1 cellular context compared by ENCODE assay signal in the genomic region with DNA sequence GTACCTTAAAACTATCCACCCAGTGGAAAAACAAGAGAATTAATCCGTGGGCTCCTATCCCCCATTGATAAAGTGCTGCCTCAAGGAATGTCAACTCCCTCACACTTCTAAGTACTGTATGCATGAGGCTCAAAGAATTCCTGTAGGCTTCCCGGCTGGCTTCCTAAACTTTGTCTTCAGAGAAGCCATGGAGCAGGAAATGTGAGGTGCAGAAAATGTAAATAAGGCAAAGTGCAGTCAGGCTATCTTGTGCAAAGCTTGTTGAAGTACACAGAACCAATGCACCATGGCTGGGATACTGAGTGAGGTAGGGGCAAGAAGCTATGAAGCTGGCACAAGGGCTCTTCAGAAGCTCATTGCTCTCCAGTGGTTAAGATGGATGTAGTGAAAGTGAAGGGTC.
TF ChIP-seq lines count a peak whose summit lies in the region.

No MANE protein-coding gene starts in this region.

TF ChIP-seq in HepG2, 621 proteins besides CTCF, POLR2A, EP300 and RAD21 (continued from another document and continues in another):
- TF ChIP-seq, protein P1, sequence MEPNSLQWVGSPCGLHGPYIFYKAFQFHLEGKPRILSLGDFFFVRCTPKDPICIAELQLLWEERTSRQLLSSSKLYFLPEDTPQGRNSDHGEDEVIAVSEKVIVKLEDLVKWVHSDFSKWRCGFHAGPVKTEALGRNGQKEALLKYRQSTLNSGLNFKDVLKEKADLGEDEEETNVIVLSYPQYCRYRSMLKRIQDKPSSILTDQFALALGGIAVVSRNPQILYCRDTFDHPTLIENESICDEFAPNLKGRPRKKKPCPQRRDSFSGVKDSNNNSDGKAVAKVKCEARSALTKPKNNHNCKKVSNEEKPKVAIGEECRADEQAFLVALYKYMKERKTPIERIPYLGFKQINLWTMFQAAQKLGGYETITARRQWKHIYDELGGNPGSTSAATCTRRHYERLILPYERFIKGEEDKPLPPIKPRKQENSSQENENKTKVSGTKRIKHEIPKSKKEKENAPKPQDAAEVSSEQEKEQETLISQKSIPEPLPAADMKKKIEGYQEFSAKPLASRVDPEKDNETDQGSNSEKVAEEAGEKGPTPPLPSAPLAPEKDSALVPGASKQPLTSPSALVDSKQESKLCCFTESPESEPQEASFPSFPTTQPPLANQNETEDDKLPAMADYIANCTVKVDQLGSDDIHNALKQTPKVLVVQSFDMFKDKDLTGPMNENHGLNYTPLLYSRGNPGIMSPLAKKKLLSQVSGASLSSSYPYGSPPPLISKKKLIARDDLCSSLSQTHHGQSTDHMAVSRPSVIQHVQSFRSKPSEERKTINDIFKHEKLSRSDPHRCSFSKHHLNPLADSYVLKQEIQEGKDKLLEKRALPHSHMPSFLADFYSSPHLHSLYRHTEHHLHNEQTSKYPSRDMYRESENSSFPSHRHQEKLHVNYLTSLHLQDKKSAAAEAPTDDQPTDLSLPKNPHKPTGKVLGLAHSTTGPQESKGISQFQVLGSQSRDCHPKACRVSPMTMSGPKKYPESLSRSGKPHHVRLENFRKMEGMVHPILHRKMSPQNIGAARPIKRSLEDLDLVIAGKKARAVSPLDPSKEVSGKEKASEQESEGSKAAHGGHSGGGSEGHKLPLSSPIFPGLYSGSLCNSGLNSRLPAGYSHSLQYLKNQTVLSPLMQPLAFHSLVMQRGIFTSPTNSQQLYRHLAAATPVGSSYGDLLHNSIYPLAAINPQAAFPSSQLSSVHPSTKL (CRISPR knock-in tag; IDR thresholded peaks at IDR 0.05), result peak; percentile 72
- TF ChIP-seq, protein P2, sequence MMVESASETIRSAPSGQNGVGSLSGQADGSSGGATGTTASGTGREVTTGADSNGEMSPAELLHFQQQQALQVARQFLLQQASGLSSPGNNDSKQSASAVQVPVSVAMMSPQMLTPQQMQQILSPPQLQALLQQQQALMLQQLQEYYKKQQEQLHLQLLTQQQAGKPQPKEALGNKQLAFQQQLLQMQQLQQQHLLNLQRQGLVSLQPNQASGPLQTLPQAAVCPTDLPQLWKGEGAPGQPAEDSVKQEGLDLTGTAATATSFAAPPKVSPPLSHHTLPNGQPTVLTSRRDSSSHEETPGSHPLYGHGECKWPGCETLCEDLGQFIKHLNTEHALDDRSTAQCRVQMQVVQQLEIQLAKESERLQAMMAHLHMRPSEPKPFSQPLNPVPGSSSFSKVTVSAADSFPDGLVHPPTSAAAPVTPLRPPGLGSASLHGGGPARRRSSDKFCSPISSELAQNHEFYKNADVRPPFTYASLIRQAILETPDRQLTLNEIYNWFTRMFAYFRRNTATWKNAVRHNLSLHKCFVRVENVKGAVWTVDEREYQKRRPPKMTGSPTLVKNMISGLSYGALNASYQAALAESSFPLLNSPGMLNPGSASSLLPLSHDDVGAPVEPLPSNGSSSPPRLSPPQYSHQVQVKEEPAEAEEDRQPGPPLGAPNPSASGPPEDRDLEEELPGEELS (CRISPR knock-in tag; IDR thresholded peaks at IDR 0.05), result 0 out of 2 replicates have a peak, but pooled peaks have one; percentile 19
- TF ChIP-seq, protein P3, sequence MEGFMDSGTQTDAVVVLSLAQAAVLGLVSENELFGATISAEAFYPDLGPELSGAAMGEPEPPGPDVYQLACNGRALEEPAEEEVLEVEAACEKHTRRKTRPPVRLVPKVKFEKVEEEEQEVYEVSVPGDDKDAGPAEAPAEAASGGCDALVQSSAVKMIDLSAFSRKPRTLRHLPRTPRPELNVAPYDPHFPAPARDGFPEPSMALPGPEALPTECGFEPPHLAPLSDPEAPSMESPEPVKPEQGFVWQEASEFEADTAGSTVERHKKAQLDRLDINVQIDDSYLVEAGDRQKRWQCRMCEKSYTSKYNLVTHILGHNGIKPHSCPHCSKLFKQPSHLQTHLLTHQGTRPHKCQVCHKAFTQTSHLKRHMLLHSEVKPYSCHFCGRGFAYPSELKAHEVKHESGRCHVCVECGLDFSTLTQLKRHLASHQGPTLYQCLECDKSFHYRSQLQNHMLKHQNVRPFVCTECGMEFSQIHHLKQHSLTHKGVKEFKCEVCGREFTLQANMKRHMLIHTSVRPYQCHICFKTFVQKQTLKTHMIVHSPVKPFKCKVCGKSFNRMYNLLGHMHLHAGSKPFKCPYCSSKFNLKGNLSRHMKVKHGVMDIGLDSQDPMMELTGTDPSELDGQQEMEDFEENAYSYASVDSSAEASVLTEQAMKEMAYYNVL (CRISPR knock-in tag; IDR thresholded peaks at IDR 0.05; ENCODE audit: borderline replicate concordance), result 0 out of 2 replicates have a peak, but pooled peaks have one; percentile 21
- TF ChIP-seq MEF2D (CRISPR knock-in tag; IDR thresholded peaks at IDR 0.05) (0 out of 2 replicates have a peak, but pooled peaks have one; percentile 31), SOX6 (IDR thresholded peaks at IDR 0.05) (no peak), SOX6 (CRISPR knock-in tag; IDR thresholded peaks at IDR 0.05) (peak; percentile 22; the same call in 1 of the 2 replicates), FOXA3 (CRISPR knock-in tag; IDR thresholded peaks at IDR 0.05) (peak; percentile 90), KMT2A (CRISPR knock-in tag; IDR thresholded peaks at IDR 0.05) (no peak), SALL1 (CRISPR knock-in tag; IDR thresholded peaks at IDR 0.05) (peak; percentile 63), XBP1 (CRISPR knock-in tag; IDR thresholded peaks at IDR 0.05) (no peak), NONO (IDR thresholded peaks at IDR 0.05) (no peak), NONO (CRISPR knock-in tag; conservative IDR thresholded peaks at IDR 0.05) (0 out of 2 replicates have a peak, but pooled peaks have one; percentile 52), FOXK1 (CRISPR knock-in tag; IDR thresholded peaks at IDR 0.05; ENCODE audit: borderline replicate concordance, low read depth) (peak; percentile 60; the same call in 1 of the 2 replicates), KLF13 (CRISPR knock-in tag; IDR thresholded peaks at IDR 0.05) (no peak), NCOA2 (CRISPR knock-in tag; IDR thresholded peaks at IDR 0.05) (0 out of 2 replicates have a peak, but pooled peaks have one; percentile 14), DNMT3B (CRISPR knock-in tag; conservative IDR thresholded peaks at IDR 0.05) (no peak), RXRB (CRISPR knock-in tag; IDR thresholded peaks at IDR 0.05; ENCODE audit: borderline replicate concordance) (peak; percentile 17; the same call in 1 of the 2 replicates), ZNF788 (CRISPR knock-in tag; IDR thresholded peaks at IDR 0.05; ENCODE audit: borderline replicate concordance) (peak; percentile 46; the same call in 1 of the 2 replicates), GATA4 (IDR thresholded peaks at IDR 0.05; ENCODE audit: borderline replicate concordance, low read depth) (no peak), TGIF2 (CRISPR knock-in tag; IDR thresholded peaks at IDR 0.05) (no peak), SOX13 (IDR thresholded peaks at IDR 0.05) (no peak), SOX13 (CRISPR knock-in tag; conservative IDR thresholded peaks at IDR 0.05 in 1 of 2, IDR thresholded peaks at IDR 0.05 in 1 of 2) (peak in 1 of 2 experiments; percentile 21; a peak in 1 of 4 replicates), ZBTB20 (CRISPR knock-in tag; IDR thresholded peaks at IDR 0.05; ENCODE audit: borderline replicate concordance, low read depth) (peak; percentile 69; the same call in 1 of the 2 replicates), PPARG (CRISPR knock-in tag; conservative IDR thresholded peaks at IDR 0.05) (peak; percentile 43; the same call in 1 of the 2 replicates), ZNF598 (CRISPR knock-in tag; IDR thresholded peaks at IDR 0.05; ENCODE audit: borderline replicate concordance) (no peak), CREM (IDR thresholded peaks at IDR 0.05) (peak; percentile 40; the same call in 1 of the 2 replicates), CREM (CRISPR knock-in tag; IDR thresholded peaks at IDR 0.05) (no peak), HDAC2 (CRISPR knock-in tag; IDR thresholded peaks at IDR 0.05) (0 out of 2 replicates have a peak, but pooled peaks have one; percentile 50), ZNF773 (CRISPR knock-in tag; IDR thresholded peaks at IDR 0.05; ENCODE audit: borderline replicate concordance) (no peak), FOXA1 (IDR thresholded peaks at IDR 0.05) (no peak), FOXA1 (CRISPR knock-in tag; IDR thresholded peaks at IDR 0.05) (peak; percentile 89), ZSCAN25 (CRISPR knock-in tag; IDR thresholded peaks at IDR 0.05) (no peak), ZMYM3 (CRISPR knock-in tag; IDR thresholded peaks at IDR 0.05) (peak; percentile 49; the same call in 1 of the 2 replicates), SP5 (CRISPR knock-in tag; IDR thresholded peaks at IDR 0.05; ENCODE audit: borderline replicate concordance, low read depth) (no peak), TEAD3 (CRISPR knock-in tag; optimal IDR thresholded peaks at IDR 0.05; ENCODE audit: borderline replicate concordance) (peak; percentile 26), KAT2B (IDR thresholded peaks at IDR 0.05; ENCODE audit: borderline replicate concordance, low read depth, low read length) (no peak), ZNF432 (CRISPR knock-in tag; IDR thresholded peaks at IDR 0.05; ENCODE audit: borderline replicate concordance) (no peak), CREB1 (IDR thresholded peaks at IDR 0.05) (no peak), CREB1 (CRISPR knock-in tag; IDR thresholded peaks at IDR 0.05) (no peak), ELF3 (CRISPR knock-in tag; IDR thresholded peaks at IDR 0.05) (peak; percentile 90), ZNF605 (CRISPR knock-in tag; IDR thresholded peaks at IDR 0.05) (no peak), PHF8 (CRISPR knock-in tag; IDR thresholded peaks at IDR 0.05) (no peak), GABPA (IDR thresholded peaks at IDR 0.05; ENCODE audit: low read depth, low read length) (no peak), GABPA (CRISPR knock-in tag; IDR thresholded peaks at IDR 0.05; ENCODE audit: low read depth) (0 out of 2 replicates have a peak, but pooled peaks have one; percentile 23)
- TF ChIP-seq, protein P4, sequence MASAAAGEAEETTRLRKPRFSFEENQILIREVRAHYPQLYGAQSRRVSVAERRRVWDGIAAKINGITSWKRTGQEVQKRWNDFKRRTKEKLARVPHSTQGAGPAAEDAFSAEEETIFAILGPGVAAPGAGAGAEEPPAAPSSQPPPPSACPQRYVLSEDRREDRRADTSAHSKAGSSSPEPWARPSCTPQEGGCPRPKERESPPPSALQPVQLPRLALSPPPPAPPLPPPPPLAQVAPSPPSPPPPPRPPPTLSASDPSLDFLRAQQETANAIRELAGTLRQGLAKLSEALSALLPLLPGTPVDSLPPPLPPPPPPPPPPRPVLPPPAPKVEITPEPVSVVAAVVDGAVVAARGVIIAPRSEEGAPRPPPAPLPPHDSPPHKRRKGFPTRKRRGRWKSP (CRISPR knock-in tag; IDR thresholded peaks at IDR 0.05), result no peak
- TF ChIP-seq, protein P5, sequence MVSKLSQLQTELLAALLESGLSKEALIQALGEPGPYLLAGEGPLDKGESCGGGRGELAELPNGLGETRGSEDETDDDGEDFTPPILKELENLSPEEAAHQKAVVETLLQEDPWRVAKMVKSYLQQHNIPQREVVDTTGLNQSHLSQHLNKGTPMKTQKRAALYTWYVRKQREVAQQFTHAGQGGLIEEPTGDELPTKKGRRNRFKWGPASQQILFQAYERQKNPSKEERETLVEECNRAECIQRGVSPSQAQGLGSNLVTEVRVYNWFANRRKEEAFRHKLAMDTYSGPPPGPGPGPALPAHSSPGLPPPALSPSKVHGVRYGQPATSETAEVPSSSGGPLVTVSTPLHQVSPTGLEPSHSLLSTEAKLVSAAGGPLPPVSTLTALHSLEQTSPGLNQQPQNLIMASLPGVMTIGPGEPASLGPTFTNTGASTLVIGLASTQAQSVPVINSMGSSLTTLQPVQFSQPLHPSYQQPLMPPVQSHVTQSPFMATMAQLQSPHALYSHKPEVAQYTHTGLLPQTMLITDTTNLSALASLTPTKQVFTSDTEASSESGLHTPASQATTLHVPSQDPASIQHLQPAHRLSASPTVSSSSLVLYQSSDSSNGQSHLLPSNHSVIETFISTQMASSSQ (IDR thresholded peaks at IDR 0.05; ENCODE audit: low read depth), result 0 out of 2 replicates have a peak, but pooled peaks have one; percentile 20
- TF ChIP-seq, protein P5 (CRISPR knock-in tag; IDR thresholded peaks at IDR 0.05; ENCODE audit: borderline replicate concordance), result no peak
- TF ChIP-seq, protein P6, sequence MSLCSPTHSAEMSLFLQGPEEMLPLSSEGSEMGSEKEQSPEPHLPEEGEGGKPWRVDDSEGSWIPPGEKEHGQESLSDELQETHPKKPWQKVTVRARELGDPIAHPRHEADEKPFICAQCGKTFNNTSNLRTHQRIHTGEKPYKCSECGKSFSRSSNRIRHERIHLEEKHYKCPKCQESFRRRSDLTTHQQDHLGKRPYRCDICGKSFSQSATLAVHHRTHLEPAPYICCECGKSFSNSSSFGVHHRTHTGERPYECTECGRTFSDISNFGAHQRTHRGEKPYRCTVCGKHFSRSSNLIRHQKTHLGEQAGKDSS (CRISPR knock-in tag; IDR thresholded peaks at IDR 0.05; ENCODE audit: borderline replicate concordance, low read depth), result no peak
- TF ChIP-seq, protein P7, sequence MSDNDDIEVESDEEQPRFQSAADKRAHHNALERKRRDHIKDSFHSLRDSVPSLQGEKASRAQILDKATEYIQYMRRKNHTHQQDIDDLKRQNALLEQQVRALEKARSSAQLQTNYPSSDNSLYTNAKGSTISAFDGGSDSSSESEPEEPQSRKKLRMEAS (IDR thresholded peaks at IDR 0.05), result 0 out of 2 replicates have a peak, but pooled peaks have one; percentile 24
- TF ChIP-seq, protein P8, sequence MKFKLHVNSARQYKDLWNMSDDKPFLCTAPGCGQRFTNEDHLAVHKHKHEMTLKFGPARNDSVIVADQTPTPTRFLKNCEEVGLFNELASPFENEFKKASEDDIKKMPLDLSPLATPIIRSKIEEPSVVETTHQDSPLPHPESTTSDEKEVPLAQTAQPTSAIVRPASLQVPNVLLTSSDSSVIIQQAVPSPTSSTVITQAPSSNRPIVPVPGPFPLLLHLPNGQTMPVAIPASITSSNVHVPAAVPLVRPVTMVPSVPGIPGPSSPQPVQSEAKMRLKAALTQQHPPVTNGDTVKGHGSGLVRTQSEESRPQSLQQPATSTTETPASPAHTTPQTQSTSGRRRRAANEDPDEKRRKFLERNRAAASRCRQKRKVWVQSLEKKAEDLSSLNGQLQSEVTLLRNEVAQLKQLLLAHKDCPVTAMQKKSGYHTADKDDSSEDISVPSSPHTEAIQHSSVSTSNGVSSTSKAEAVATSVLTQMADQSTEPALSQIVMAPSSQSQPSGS (CRISPR knock-in tag; IDR thresholded peaks at IDR 0.05), result no peak
